1 cellular context compared by ENCODE assay signal in the genomic region with DNA sequence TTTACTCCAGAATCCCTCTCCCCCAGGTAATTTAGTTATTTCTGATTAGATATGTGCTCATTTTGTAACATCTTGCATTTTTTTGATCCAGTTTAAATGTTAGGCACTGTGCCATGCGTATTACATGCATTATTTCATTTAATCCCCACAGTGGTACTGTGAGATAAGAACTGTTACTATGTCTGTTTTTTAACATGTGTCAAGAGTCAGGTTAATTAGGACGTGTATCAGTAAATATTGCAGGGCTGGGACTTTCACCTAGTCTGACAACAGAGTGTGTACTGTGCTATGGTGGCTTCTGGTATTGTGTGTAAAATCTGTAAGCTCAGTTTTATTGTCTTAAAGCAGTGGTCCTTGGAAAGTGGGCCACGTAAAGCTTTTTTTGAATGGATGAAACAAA.
TF ChIP-seq lines count a peak whose summit lies in the region.

No MANE protein-coding gene starts in this region.

TF ChIP-seq in A549, 52 proteins besides CTCF, POLR2A, EP300 and RAD21 (continued from another document):
- TF ChIP-seq, protein P1, sequence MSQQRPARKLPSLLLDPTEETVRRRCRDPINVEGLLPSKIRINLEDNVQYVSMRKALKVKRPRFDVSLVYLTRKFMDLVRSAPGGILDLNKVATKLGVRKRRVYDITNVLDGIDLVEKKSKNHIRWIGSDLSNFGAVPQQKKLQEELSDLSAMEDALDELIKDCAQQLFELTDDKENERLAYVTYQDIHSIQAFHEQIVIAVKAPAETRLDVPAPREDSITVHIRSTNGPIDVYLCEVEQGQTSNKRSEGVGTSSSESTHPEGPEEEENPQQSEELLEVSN (IDR thresholded peaks at IDR 0.05; ENCODE audit: borderline replicate concordance, low read depth): no peak
